In genomic region chr12:54384591-54385041, GRCh38 we compare ENCODE assay signal across 8 cellular contexts. TPM values are rescaled to one million over a fixed set of nuclear protein-coding genes. Genes with fewer than 3 reads are reported as not detected.
DNase-seq lines count a peak whose midpoint lies in the region; ATAC-seq and TF ChIP-seq lines count a peak whose summit lies in the region.

TSS of gene ZNF385A (minus strand) at chr12:54384733. CDS start at chr12:54384514, 219 bp downstream.

- H3K27ac Mint-ChIP-seq in T-helper 17 cell: no peak within 1 kb of the TSS
- H3K27ac Mint-ChIP-seq in activated naive CD4-positive, alpha-beta T cell treated with anti-CD3 and anti-CD28 coated beads for 36 hours: no peak within 1 kb of the TSS
- H3K27ac Mint-ChIP-seq in CD4-positive, alpha-beta T cell: no peak within 1 kb of the TSS

- H3K9me3 Mint-ChIP-seq in activated naive CD4-positive, alpha-beta T cell treated with anti-CD3 and anti-CD28 coated beads for 36 hours: no peaks in the 10 kb centered on the region
- no peaks in the 10 kb centered on the region for H3K9me3 Mint-ChIP-seq in CD4-positive, alpha-beta T cell

- H3K4me1 ChIP-seq in tibial nerve: peaks cover 0 to 22% (median 7%) of the 10 kb centered on the region in 4 donors

- POLR2A ChIA-PET in CD4-positive, alpha-beta T cell (lab: Charles Lee): no interaction called here

- no peak for TF ChIP-seq POLR2A in tibial nerve (IDR thresholded peaks at IDR 0.05)

- WGBS in tibial nerve, 2 donors: 77 to 100% methylated on average over 1 of the region's 1 CpG

- H3K4me1 Mint-ChIP-seq in T-helper 17 cell: peaks cover 21% of the 10 kb centered on the region
- peaks cover 15% of the 10 kb centered on the region for H3K4me1 Mint-ChIP-seq in activated naive CD4-positive, alpha-beta T cell treated with anti-CD3 and anti-CD28 coated beads for 36 hours (ENCODE audit: low read depth)
- peaks cover 12% of the 10 kb centered on the region for H3K4me1 Mint-ChIP-seq in CD4-positive, alpha-beta T cell (ENCODE audit: low read depth)

- H3K27me3 ChIP-seq in layer of hippocampus (ENCODE audit: control insufficient read depth, insufficient read depth, low read length) (no peaks in the 10 kb centered on the region), tibial nerve (no peaks in the 10 kb centered on the region)
- no peaks in the 10 kb centered on the region for H3K27me3 ChIP-seq in CD4-positive, alpha-beta T cell (ENCODE audit: control insufficient read depth, insufficient read depth, low read length)

- no peaks in the 10 kb centered on the region for H3K27me3 Mint-ChIP-seq in T-helper 17 cell
- no peaks in the 10 kb centered on the region for H3K27me3 Mint-ChIP-seq in activated naive CD4-positive, alpha-beta T cell treated with anti-CD3 and anti-CD28 coated beads for 36 hours (ENCODE audit: low read depth)
- H3K27me3 Mint-ChIP-seq in CD4-positive, alpha-beta T cell: no peaks in the 10 kb centered on the region

- peak within 1 kb of the TSS in 1 of 4 donors; percentile 16 for H3K4me3 ChIP-seq in tibial nerve

- H3K9me3 ChIP-seq in T-helper 17 cell (ENCODE audit: control insufficient read depth, low read length, poor library complexity, severe bottlenecking) (no peaks in the 10 kb centered on the region), tibial nerve (no peaks in the 10 kb centered on the region)
- no peaks in the 10 kb centered on the region for H3K9me3 ChIP-seq in CD4-positive, alpha-beta T cell (ENCODE audit: control insufficient read depth, low read length)

- CTCF ChIA-PET in activated naive CD4-positive, alpha-beta T cell treated with anti-CD3 and anti-CD28 coated beads for 36 hours (lab: Charles Lee): interaction anchor here (0.6 to 4.9 kb wide), 5 partner anchors 9 to 170 kb away, joined by 3 to 45 read pairs (median 6); no protein-coding TSS in a partner anchor
- CTCF ChIA-PET in CD4-positive, alpha-beta T cell (lab: Charles Lee): interaction anchor here (0.6 kb wide), 1 partner anchor 31 kb away, joined by 3 read pairs; no protein-coding TSS in a partner anchor

- H3K27ac ChIP-seq in layer of hippocampus (ENCODE audit: low read depth, low read length) (peak within 1 kb of the TSS; percentile 84), tibial nerve (peak within 1 kb of the TSS in 3 of 4 donors; percentile 54 to 75 (median 56))
- H3K27ac ChIP-seq in CD4-positive, alpha-beta T cell (ENCODE audit: low read depth, low read length): no peak within 1 kb of the TSS

- TF ChIP-seq EP300 in tibial nerve (IDR thresholded peaks at IDR 0.05): peak in 1 of 2 donors; percentile 8

- no peaks in the 10 kb centered on the region for H3K36me3 ChIP-seq in tibial nerve

- H3K4me3 Mint-ChIP-seq in T-helper 17 cell: no peak within 1 kb of the TSS
- no peak within 1 kb of the TSS for H3K4me3 Mint-ChIP-seq in activated naive CD4-positive, alpha-beta T cell treated with anti-CD3 and anti-CD28 coated beads for 36 hours
- no peak within 1 kb of the TSS for H3K4me3 Mint-ChIP-seq in CD4-positive, alpha-beta T cell

- no peak for DNase-seq in T-helper 17 cell
- DNase-seq in tibial nerve (ENCODE audit: low spot score in 2 of 2): no peak
- no peak for DNase-seq in DMS153 (lab: John Stamatoyannopoulos, UW)
- no peak for DNase-seq in cerebellar nuclear complex (lab: John Stamatoyannopoulos, UW)
- no peak for DNase-seq in activated naive CD4-positive, alpha-beta T cell treated with anti-CD3 and anti-CD28 coated beads for 36 hours
- no peak for DNase-seq in CD4-positive, alpha-beta T cell

- ATAC-seq in HG02642 (IDR thresholded peaks at IDR 0.05; ENCODE audit: poor library complexity, unreplicated experiment) (peak; percentile 53), T-helper 17 cell (peak; percentile 43)
- no peak for ATAC-seq in CD4-positive, alpha-beta T cell (ENCODE audit: poor library complexity)

- intact Hi-C loops in activated naive CD4-positive, alpha-beta T cell treated with anti-CD3 and anti-CD28 coated beads for 36 hours (cut with micrococcal nuclease): no loop called here
- intact Hi-C loops in CD4-positive, alpha-beta T cell (cut with DNase I, micrococcal nuclease): loop anchor here in 1 of 2 experiments (5.0 kb wide), 1 partner anchor 377 kb away; the partner anchor contains the start of gene HOXC8

- no peak for TF ChIP-seq CTCF in tibial nerve (IDR thresholded peaks at IDR 0.05)
- no peak for TF ChIP-seq CTCF in CD4-positive, alpha-beta T cell (IDR thresholded peaks at IDR 0.05)

- no peaks in the 10 kb centered on the region for H3K36me3 Mint-ChIP-seq in T-helper 17 cell (ENCODE audit: low read depth)
- H3K36me3 Mint-ChIP-seq in activated naive CD4-positive, alpha-beta T cell treated with anti-CD3 and anti-CD28 coated beads for 36 hours (ENCODE audit: low read depth): no peaks in the 10 kb centered on the region
- no peaks in the 10 kb centered on the region for H3K36me3 Mint-ChIP-seq in CD4-positive, alpha-beta T cell (ENCODE audit: low read depth)

RNA-seq across cellular contexts. Expression of gene ZNF385A, which starts in this region (rescaled TPM):
- total RNA-seq in T-helper 17 cell (1 to 10 TPM; 3.4 to 5.7 TPM), tibial nerve (10 to 100 TPM in 3 of 4 donors, 1 to 10 TPM in 1; 9.0 to 19.8 (median 13.5) TPM)
- total RNA-seq in activated naive CD4-positive, alpha-beta T cell treated with anti-CD3 and anti-CD28 coated beads for 36 hours: 1 to 10 TPM in 1 of 2 experiments, under 1 TPM in 1; 0.93 to 1.1 TPM
- 1 to 10 TPM; 3.8 to 4.7 TPM for total RNA-seq in CD4-positive, alpha-beta T cell
